Comparison of ENCODE assay signal across 16 cellular contexts in the genomic region with DNA sequence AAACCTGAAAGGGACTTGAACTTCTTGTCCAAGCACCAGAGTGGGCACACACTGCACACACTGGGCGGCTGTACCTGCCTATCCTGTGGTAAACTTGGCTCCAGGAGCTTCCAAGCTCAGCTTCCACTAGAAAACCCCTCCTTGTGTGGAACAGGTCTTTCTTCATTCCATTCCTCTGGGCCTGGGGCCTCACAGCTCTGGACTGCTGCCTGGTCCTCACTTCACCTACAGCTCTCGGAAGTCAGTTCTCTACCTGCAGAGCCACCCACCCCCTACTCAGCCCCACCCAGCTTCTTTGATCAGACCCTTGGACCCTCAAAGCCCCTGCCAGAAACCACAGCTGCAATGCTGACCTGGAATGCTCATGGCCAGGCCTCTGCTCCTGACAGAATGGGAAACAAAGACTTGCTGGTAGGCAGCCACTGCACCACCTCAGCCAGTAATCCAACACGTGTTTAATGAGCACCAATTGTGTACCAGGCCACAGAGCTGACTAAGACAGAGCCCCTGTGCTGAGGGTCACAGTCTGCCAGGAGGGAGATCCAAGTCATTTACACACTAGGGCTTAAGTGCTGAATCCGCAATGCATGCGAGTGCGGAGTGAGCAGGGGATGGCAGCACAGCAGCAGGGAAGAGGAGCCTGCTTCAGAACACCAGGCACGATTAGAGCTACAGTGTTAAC. TPM values are rescaled to one million over a fixed set of nuclear protein-coding genes. Genes with fewer than 3 reads are reported as not detected.
DNase-seq lines count a peak whose midpoint lies in the region; ATAC-seq and TF ChIP-seq lines count a peak whose summit lies in the region.
"Had no signal": no experiment of that assay in that cellular context is flagged by ENCODE, and none has a peak within 500 bp of the region (broad histone marks: within the 10 kb centered on the region; RNA-seq: fewer than 3 reads in every experiment).

No MANE protein-coding gene starts in this region.

- H3K4me1 Mint-ChIP-seq in activated naive CD4-positive, alpha-beta T cell treated with anti-CD3 and anti-CD28 coated beads, Interleukin-2, amount 50 U/mL, for 24 hours: peaks cover 57% of the 10 kb centered on the region
- peaks cover 28% of the 10 kb centered on the region for H3K4me1 Mint-ChIP-seq in MCF 10A (ENCODE audit: insufficient read depth, unreplicated experiment)

- peaks cover 33% of the 10 kb centered on the region for H3K79me1 ChIP-seq in mesendoderm (ENCODE audit: low read length)

- no peak for DNase-seq in activated naive CD4-positive, alpha-beta T cell (lab: John Stamatoyannopoulos, UW)
- DNase-seq in MCF 10A (ENCODE audit: unreplicated experiment): no peak
- peak; percentile 82 for DNase-seq in mesendoderm
- DNase-seq in ureter (ENCODE audit: low spot score): peak; percentile 70
- no peak for DNase-seq in NCI-H1694 (lab: John Stamatoyannopoulos, UW)
- DNase-seq in COLO668 (lab: John Stamatoyannopoulos, UW; ENCODE audit: unreplicated experiment): no peak
- DNase-seq: activated CD4-positive, alpha-beta T cell treated with anti-CD3 and anti-CD28 coated beads, Interleukin-2, amount 50 U/mL, for 48 hours; activated naive CD8-positive, alpha-beta T cell treated with anti-CD3 and anti-CD28 coated beads, Interleukin-2, amount 10 ng/mL, durations not matched to agents 7 days and 5 days; DND-41; GM23248; MV-4-11; naive B cell; OCI-M1; T-helper 17 cell had no signal

- H3K27me3 ChIP-seq in mesendoderm (ENCODE audit: insufficient read depth, low read length, poor library complexity): no peaks in the 10 kb centered on the region

- H3K36me3 Mint-ChIP-seq in activated naive CD4-positive, alpha-beta T cell treated with anti-CD3 and anti-CD28 coated beads, Interleukin-2, amount 50 U/mL, for 24 hours: peaks cover 2% of the 10 kb centered on the region
- H3K36me3 Mint-ChIP-seq in MCF 10A (ENCODE audit: insufficient read depth, unreplicated experiment): peaks cover 38% of the 10 kb centered on the region
- H3K36me3 Mint-ChIP-seq: naive B cell had no signal

- intact Hi-C loops in MCF 10A (cut with micrococcal nuclease): no loop called here

- no peak overlapping the region for H4K5ac ChIP-seq in mesendoderm (ENCODE audit: low read length)

- H2BK15ac ChIP-seq in mesendoderm (replicated peaks; ENCODE audit: low read depth): no peak overlapping the region

- H3K27me3 Mint-ChIP-seq in activated naive CD4-positive, alpha-beta T cell treated with anti-CD3 and anti-CD28 coated beads, Interleukin-2, amount 50 U/mL, for 24 hours: no peaks in the 10 kb centered on the region
- no peaks in the 10 kb centered on the region for H3K27me3 Mint-ChIP-seq in MCF 10A (ENCODE audit: insufficient read depth, unreplicated experiment)
- H3K27me3 Mint-ChIP-seq: activated naive CD8-positive, alpha-beta T cell treated with anti-CD3 and anti-CD28 coated beads, Interleukin-2, amount 10 ng/mL, durations not matched to agents 7 days and 5 days; naive B cell; T-helper 17 cell had no signal

- no peak overlapping the region for H3K4me3 ChIP-seq in mesendoderm (ENCODE audit: low read length)
- H3K4me3 ChIP-seq: GM23248 had no signal

- POLR2A ChIA-PET in MCF 10A (lab: Yijun Ruan, JAX): interaction anchor here (0.7 to 1.7 kb wide), 6 partner anchors 12 to 98 kb away, joined by 3 to 6 read pairs (median 4); no protein-coding TSS in a partner anchor

- BruUV-seq in MCF 10A (replicated peaks; lab: Mats Ljungman, UMichigan): TSS peak; percentile 2

- no peak overlapping the region for H3K18ac ChIP-seq in mesendoderm (ENCODE audit: low read length)

- no peak overlapping the region for H2AK5ac ChIP-seq in mesendoderm (ENCODE audit: low read length)

- H3K9me3 Mint-ChIP-seq in activated naive CD4-positive, alpha-beta T cell treated with anti-CD3 and anti-CD28 coated beads, Interleukin-2, amount 50 U/mL, for 24 hours: no peaks in the 10 kb centered on the region
- H3K9me3 Mint-ChIP-seq in MCF 10A (ENCODE audit: unreplicated experiment): no peaks in the 10 kb centered on the region
- H3K9me3 Mint-ChIP-seq: activated naive CD8-positive, alpha-beta T cell treated with anti-CD3 and anti-CD28 coated beads, Interleukin-2, amount 10 ng/mL, durations not matched to agents 7 days and 5 days; naive B cell had no signal

- peak overlapping the region; percentile 23 for H3K4me3 Mint-ChIP-seq in activated naive CD4-positive, alpha-beta T cell treated with anti-CD3 and anti-CD28 coated beads, Interleukin-2, amount 50 U/mL, for 24 hours
- H3K4me3 Mint-ChIP-seq in MCF 10A (ENCODE audit: unreplicated experiment): no peak overlapping the region
- H3K4me3 Mint-ChIP-seq: activated naive CD8-positive, alpha-beta T cell treated with anti-CD3 and anti-CD28 coated beads, Interleukin-2, amount 10 ng/mL, durations not matched to agents 7 days and 5 days; T-helper 17 cell had no signal

- no peak overlapping the region for H3K4me2 ChIP-seq in mesendoderm (ENCODE audit: low read length)

- peaks cover 12% of the 10 kb centered on the region for H3K4me1 ChIP-seq in mesendoderm (ENCODE audit: control insufficient read depth, low read depth, low read length)

- no peak overlapping the region for H3K4ac ChIP-seq in mesendoderm (ENCODE audit: low read depth, low read length)

- H3K56ac ChIP-seq in mesendoderm (ENCODE audit: low read length): peak overlapping the region; percentile 59

- no peak overlapping the region for H2BK5ac ChIP-seq in mesendoderm (ENCODE audit: low read length)

- TF ChIP-seq CTCF in MCF 10A (IDR thresholded peaks at IDR 0.05; ENCODE audit: unreplicated experiment): no peak

- no peak overlapping the region for H4K8ac ChIP-seq in mesendoderm (ENCODE audit: low read depth, low read length)

- peaks cover 6% of the 10 kb centered on the region for H3K36me3 ChIP-seq in mesendoderm (ENCODE audit: control insufficient read depth, insufficient read depth, low read length)

- H3K23ac ChIP-seq in mesendoderm (ENCODE audit: low read length): no peak overlapping the region

- peak overlapping the region; percentile 0 for H3K9ac ChIP-seq in mesendoderm (ENCODE audit: low read length)
- H3K9ac ChIP-seq: GM23248 had no signal

- no peak for ATAC-seq in GM21526 (IDR thresholded peaks at IDR 0.05; ENCODE audit: low FRiP score, unreplicated experiment)
- ATAC-seq: T-helper 17 cell had no signal

- peak overlapping the region; percentile 10 for H3K27ac ChIP-seq in mesendoderm (ENCODE audit: low read depth, low read length)
- H3K27ac ChIP-seq: GM23248 had no signal

- H3K27ac Mint-ChIP-seq in activated naive CD4-positive, alpha-beta T cell treated with anti-CD3 and anti-CD28 coated beads, Interleukin-2, amount 50 U/mL, for 24 hours: peak overlapping the region; percentile 70
- H3K27ac Mint-ChIP-seq in MCF 10A (ENCODE audit: low read depth, unreplicated experiment): peak overlapping the region; percentile 59
- H3K27ac Mint-ChIP-seq: activated naive CD8-positive, alpha-beta T cell treated with anti-CD3 and anti-CD28 coated beads, Interleukin-2, amount 10 ng/mL, durations not matched to agents 7 days and 5 days; naive B cell; T-helper 17 cell had no signal

- CTCF ChIA-PET in MCF 10A (lab: Yijun Ruan, JAX): interaction anchor here (0.5 to 0.7 kb wide), 2 partner anchors 71 to 92 kb away, joined by 3 to 5 read pairs; no protein-coding TSS in a partner anchor

- H3K79me2 ChIP-seq in mesendoderm (ENCODE audit: control insufficient read depth, insufficient read depth, low read length): peaks cover 31% of the 10 kb centered on the region

- no peak overlapping the region for H2BK120ac ChIP-seq in mesendoderm (ENCODE audit: low read depth, low read length)

- WGBS in mesendoderm (ENCODE audit: extremely low coverage, insufficient coverage, low lambda C conversion rate): no CpG with 5 or more reads among the region's 7 CpGs

RNA-seq across cellular contexts. Expression of a gene that starts 4.7 kb away (rescaled TPM):
- 4.3 and 7.1 TPM in 2 replicates for total RNA-seq in MCF 10A (2022)
- polyA plus RNA-seq in mesendoderm (2013, experiment 1 of 2): 4.7 TPM
- 4.2 TPM for polyA plus RNA-seq in mesendoderm (2013, experiment 2 of 2)
- 6.0 TPM for total RNA-seq in ureter

RNA-seq across cellular contexts. Expression of a gene that starts 4.7 kb away (rescaled TPM):
- total RNA-seq in MCF 10A (2022): 16.8 and 20.6 TPM in 2 replicates
- polyA plus RNA-seq in mesendoderm (2013, experiment 1 of 2): 7.4 TPM
- 7.6 TPM for polyA plus RNA-seq in mesendoderm (2013, experiment 2 of 2)
- total RNA-seq in ureter: 28.6 TPM

Comparison
In these comparisons a context has a peak if more than half of its experiments do, and no peak if none do; other contexts are left out.
1. DNase-seq: peak in mesendoderm (single experiment) and ureter (single experiment); none in activated naive CD4-positive, alpha-beta T cell (0 of 4), MCF 10A (single experiment), NCI-H1694 (single experiment) and COLO668 (single experiment).